ENCODE assay signal across 15 cellular contexts in genomic region chr5:662751-663435, GRCh38. TPM values are rescaled to one million over a fixed set of nuclear protein-coding genes. Genes with fewer than 3 reads are reported as not detected.
"Had no signal": no experiment of that assay in that cellular context is flagged by ENCODE, and none has a peak within 500 bp of the region (broad histone marks: within the 10 kb centered on the region; RNA-seq: fewer than 3 reads in every experiment).

No MANE protein-coding gene starts in this region.

- DNase-seq: activated CD4-positive, alpha-beta T cell treated with anti-CD3 and anti-CD28 coated beads for 36 hours; activated CD4-positive, alpha-beta T cell treated with anti-CD3 and anti-CD28 coated beads, Interleukin-2, amount 50 U/mL, for 48 hours; activated gamma-delta T cell treated with Interleukin-2 at 50 U/mL for 16 hours; activated T-cell treated with anti-CD3 and anti-CD28 coated beads for 4 hours; amniotic stem cell; caudate nucleus; endodermal cell; foreskin keratinocyte; stimulated activated naive CD8-positive, alpha-beta T cell treated with anti-CD3 and anti-CD28 coated beads, Interleukin-15, Interleukin-2, amounts not matched to agents 100 U/mL and 50 U/mL, for 24 hours; T-helper 2 cell had no signal

- H3K4me1 ChIP-seq: foreskin keratinocyte had no signal

- H3K9me3 ChIP-seq: body of pancreas had no signal

- H3K27ac ChIP-seq: body of pancreas, foreskin keratinocyte, VCaP had no signal

- H3K27me3 ChIP-seq: body of pancreas, foreskin keratinocyte had no signal

- ATAC-seq: activated CD4-positive, alpha-beta T cell treated with anti-CD3 and anti-CD28 coated beads for 36 hours; activated naive CD4-positive, alpha-beta T cell treated with anti-CD3 and anti-CD28 coated beads, Interleukin-2, amount 50 U/mL, for 72 hours; body of pancreas; natural killer cell treated with Interleukin-12 subunit alpha and Interleukin-12 subunit beta and Interleukin-15 and Interleukin-18, amount 100 ng/mL, for 72 hours; stimulated activated naive CD8-positive, alpha-beta T cell treated with anti-CD3 and anti-CD28 coated beads, Interleukin-15, Interleukin-2, amounts not matched to agents 100 U/mL and 50 U/mL, for 24 hours had no signal

- H3K4me3 ChIP-seq: body of pancreas had no signal

RNA-seq across cellular contexts. Expression of gene TPPP, which starts 30.3 kb away (rescaled TPM):
- total RNA-seq: activated T-helper 1 cell treated with anti-CD3 and anti-CD28 coated beads, Interleukin-12 subunit alpha, Interleukin-12 subunit beta, Interleukin-2, Interleukin-4 antibody, amounts not matched to agents 30 ng/mL and 10 ng/mL and 1 ng/mL, durations not matched to agents 14 hours and 24 hours and 36 hours had no signal
